Comparison of ENCODE assay signal across 2 cellular contexts in the genomic region with DNA sequence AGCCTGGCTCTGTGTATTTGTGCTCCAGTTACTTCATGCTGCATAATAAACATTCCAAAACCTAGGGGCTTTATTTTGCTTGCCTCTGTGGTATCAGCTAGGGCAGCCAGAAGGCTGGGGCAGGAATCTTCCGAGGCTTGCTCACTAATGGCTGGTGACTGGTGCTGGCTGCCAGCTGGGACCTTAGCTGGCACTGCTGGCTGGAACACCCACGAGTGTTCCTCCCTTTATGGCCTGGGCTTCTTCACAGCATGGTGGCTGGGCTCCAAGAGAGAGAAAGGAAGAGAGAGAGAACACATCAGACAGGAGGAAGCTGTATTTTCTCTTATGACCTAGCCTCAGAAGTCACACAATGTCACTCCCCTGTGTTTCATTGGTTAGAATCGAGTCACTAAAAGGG.
TF ChIP-seq lines count a peak whose summit lies in the region.

No MANE protein-coding gene starts in this region.

TF ChIP-seq in A549, 52 proteins besides CTCF, POLR2A, EP300 and RAD21 (continued from another document):
- TF ChIP-seq, protein P1, sequence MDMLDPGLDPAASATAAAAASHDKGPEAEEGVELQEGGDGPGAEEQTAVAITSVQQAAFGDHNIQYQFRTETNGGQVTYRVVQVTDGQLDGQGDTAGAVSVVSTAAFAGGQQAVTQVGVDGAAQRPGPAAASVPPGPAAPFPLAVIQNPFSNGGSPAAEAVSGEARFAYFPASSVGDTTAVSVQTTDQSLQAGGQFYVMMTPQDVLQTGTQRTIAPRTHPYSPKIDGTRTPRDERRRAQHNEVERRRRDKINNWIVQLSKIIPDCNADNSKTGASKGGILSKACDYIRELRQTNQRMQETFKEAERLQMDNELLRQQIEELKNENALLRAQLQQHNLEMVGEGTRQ (IDR thresholded peaks at IDR 0.05), result no peak
- TF ChIP-seq, protein P2, sequence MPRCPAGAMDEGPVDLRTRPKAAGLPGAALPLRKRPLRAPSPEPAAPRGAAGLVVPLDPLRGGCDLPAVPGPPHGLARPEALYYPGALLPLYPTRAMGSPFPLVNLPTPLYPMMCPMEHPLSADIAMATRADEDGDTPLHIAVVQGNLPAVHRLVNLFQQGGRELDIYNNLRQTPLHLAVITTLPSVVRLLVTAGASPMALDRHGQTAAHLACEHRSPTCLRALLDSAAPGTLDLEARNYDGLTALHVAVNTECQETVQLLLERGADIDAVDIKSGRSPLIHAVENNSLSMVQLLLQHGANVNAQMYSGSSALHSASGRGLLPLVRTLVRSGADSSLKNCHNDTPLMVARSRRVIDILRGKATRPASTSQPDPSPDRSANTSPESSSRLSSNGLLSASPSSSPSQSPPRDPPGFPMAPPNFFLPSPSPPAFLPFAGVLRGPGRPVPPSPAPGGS (IDR thresholded peaks at IDR 0.05), result no peak
- no peak for TF ChIP-seq ZNF302 (CRISPR knock-in tag; IDR thresholded peaks at IDR 0.05)
- TF ChIP-seq BHLHE40 (IDR thresholded peaks at IDR 0.05; ENCODE audit: low read depth, low read length), result no peak
- TF ChIP-seq GATA3 (IDR thresholded peaks at IDR 0.05; ENCODE audit: borderline replicate concordance), result no peak
- TF ChIP-seq JUNB (IDR thresholded peaks at IDR 0.05), result no peak

TF ChIP-seq in SK-N-SH, 30 proteins besides CTCF, POLR2A, EP300 and RAD21 (continued from another document):
- TF ChIP-seq POLR2AphosphoS5 (IDR thresholded peaks at IDR 0.05; ENCODE audit: low read depth, low read length) (no peak), GATA2 (CRISPR knock-in tag; IDR thresholded peaks at IDR 0.05) (no peak), SMC3 (IDR thresholded peaks at IDR 0.05; ENCODE audit: low read depth, low read length) (no peak), GABPA (IDR thresholded peaks at IDR 0.05; ENCODE audit: low read depth) (no peak), MXI1 (IDR thresholded peaks at IDR 0.05; ENCODE audit: low read depth, low read length) (no peak), TEAD4 (IDR thresholded peaks at IDR 0.05; ENCODE audit: borderline replicate concordance, insufficient read depth) (no peak), SIN3A (IDR thresholded peaks at IDR 0.05; ENCODE audit: borderline replicate concordance, low read depth, low read length) (no peak), JUND (IDR thresholded peaks at IDR 0.05) (no peak), ELF1 (IDR thresholded peaks at IDR 0.05) (no peak)
- TF ChIP-seq, protein P3, sequence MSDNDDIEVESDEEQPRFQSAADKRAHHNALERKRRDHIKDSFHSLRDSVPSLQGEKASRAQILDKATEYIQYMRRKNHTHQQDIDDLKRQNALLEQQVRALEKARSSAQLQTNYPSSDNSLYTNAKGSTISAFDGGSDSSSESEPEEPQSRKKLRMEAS (IDR thresholded peaks at IDR 0.05; ENCODE audit: low read depth), result no peak
- TF ChIP-seq, protein P4, sequence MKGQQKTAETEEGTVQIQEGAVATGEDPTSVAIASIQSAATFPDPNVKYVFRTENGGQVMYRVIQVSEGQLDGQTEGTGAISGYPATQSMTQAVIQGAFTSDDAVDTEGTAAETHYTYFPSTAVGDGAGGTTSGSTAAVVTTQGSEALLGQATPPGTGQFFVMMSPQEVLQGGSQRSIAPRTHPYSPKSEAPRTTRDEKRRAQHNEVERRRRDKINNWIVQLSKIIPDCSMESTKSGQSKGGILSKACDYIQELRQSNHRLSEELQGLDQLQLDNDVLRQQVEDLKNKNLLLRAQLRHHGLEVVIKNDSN (IDR thresholded peaks at IDR 0.05; ENCODE audit: borderline replicate concordance, low read depth), result no peak
- TF ChIP-seq, protein P5, sequence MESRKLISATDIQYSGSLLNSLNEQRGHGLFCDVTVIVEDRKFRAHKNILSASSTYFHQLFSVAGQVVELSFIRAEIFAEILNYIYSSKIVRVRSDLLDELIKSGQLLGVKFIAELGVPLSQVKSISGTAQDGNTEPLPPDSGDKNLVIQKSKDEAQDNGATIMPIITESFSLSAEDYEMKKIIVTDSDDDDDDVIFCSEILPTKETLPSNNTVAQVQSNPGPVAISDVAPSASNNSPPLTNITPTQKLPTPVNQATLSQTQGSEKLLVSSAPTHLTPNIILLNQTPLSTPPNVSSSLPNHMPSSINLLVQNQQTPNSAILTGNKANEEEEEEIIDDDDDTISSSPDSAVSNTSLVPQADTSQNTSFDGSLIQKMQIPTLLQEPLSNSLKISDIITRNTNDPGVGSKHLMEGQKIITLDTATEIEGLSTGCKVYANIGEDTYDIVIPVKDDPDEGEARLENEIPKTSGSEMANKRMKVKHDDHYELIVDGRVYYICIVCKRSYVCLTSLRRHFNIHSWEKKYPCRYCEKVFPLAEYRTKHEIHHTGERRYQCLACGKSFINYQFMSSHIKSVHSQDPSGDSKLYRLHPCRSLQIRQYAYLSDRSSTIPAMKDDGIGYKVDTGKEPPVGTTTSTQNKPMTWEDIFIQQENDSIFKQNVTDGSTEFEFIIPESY (IDR thresholded peaks at IDR 0.05; ENCODE audit: borderline replicate concordance, low read depth), result no peak
- TF ChIP-seq, protein P1 (IDR thresholded peaks at IDR 0.05; ENCODE audit: borderline replicate concordance, low read depth, low read length), result no peak
- TF ChIP-seq, protein P6, sequence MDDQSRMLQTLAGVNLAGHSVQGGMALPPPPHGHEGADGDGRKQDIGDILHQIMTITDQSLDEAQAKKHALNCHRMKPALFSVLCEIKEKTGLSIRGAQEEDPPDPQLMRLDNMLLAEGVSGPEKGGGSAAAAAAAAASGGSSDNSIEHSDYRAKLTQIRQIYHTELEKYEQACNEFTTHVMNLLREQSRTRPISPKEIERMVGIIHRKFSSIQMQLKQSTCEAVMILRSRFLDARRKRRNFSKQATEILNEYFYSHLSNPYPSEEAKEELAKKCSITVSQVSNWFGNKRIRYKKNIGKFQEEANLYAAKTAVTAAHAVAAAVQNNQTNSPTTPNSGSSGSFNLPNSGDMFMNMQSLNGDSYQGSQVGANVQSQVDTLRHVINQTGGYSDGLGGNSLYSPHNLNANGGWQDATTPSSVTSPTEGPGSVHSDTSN (IDR thresholded peaks at IDR 0.05), result no peak
